16 cellular contexts compared by ENCODE assay signal in genomic region chr22:35403356-35403755, GRCh38.
"Had no signal": no experiment of that assay in that cellular context is flagged by ENCODE, and none has a peak within 500 bp of the region (broad histone marks: within the 10 kb centered on the region; RNA-seq: fewer than 3 reads in every experiment).

No MANE protein-coding gene starts in this region.

- H3K36me3 ChIP-seq: uterus had no signal

- H3K27me3 Mint-ChIP-seq: effector memory CD8-positive, alpha-beta T cell; naive thymus-derived CD4-positive, alpha-beta T cell had no signal

- H3K4me3 ChIP-seq: ascending aorta, gastrocnemius medialis, heart right ventricle, mucosa of descending colon, tibial artery, uterus had no signal

- H3K9me3 Mint-ChIP-seq: effector memory CD8-positive, alpha-beta T cell; WTC11 had no signal

- ATAC-seq: effector memory CD8-positive, alpha-beta T cell; gastrocnemius medialis; heart right ventricle; mucosa of descending colon; naive thymus-derived CD4-positive, alpha-beta T cell; WTC11 had no signal

- H3K9me3 ChIP-seq: ascending aorta, gastrocnemius medialis, heart right ventricle, mucosa of descending colon, neutrophil, tibial artery, uterus had no signal

- H3K27ac Mint-ChIP-seq: naive thymus-derived CD4-positive, alpha-beta T cell had no signal

- DNase-seq: activated CD4-positive, alpha-beta T cell treated with anti-CD3 and anti-CD28 coated beads for 4 hours; activated naive CD4-positive, alpha-beta T cell treated with Interleukin-2 at 50 U/mL for 16 hours; activated T-cell treated with anti-CD3 and anti-CD28 coated beads for 4 hours; dermis blood vessel endothelial cell; effector memory CD8-positive, alpha-beta T cell; gastrocnemius medialis; heart right ventricle; naive thymus-derived CD4-positive, alpha-beta T cell; retina; stimulated activated naive CD4-positive, alpha-beta T cell; tibial artery; uterus had no signal

- H3K4me3 Mint-ChIP-seq: effector memory CD8-positive, alpha-beta T cell; WTC11 had no signal

- H3K27ac ChIP-seq: ascending aorta, gastrocnemius medialis, heart right ventricle, neutrophil, tibial artery, uterus had no signal

- H3K27me3 ChIP-seq: ascending aorta, gastrocnemius medialis, heart right ventricle, neutrophil, tibial artery, uterus had no signal
